Comparison of ENCODE assay signal across 25 cellular contexts in the genomic region with DNA sequence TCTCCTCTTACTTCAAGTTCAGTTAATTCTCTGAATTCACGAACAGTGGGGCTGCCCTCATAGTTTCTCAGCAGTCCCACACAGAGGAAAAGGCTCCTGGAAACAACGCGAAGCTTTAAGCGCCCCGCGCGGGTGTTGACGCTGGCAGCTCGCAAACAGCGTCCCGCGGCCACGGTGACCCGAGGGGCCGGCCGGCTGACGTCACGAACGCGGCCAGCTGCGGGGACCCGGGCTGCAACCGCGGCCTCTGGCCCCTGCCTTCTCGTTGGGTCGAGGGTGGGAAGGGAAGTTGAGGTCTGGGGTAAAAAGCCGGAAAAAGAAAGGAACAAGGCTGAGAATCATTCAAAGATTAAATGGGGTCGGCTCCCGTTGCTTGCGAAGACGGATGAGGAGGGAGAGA. TPM values are rescaled to one million over a fixed set of nuclear protein-coding genes. Genes with fewer than 3 reads are reported as not detected.
DNase-seq lines count a peak whose midpoint lies in the region; ATAC-seq and TF ChIP-seq lines count a peak whose summit lies in the region.
"Had no signal": no experiment of that assay in that cellular context is flagged by ENCODE, and none has a peak within 500 bp of the region (broad histone marks: within the 10 kb centered on the region; RNA-seq: fewer than 3 reads in every experiment).

No MANE protein-coding gene starts in this region.

- H3K9ac ChIP-seq in adipocyte (ENCODE audit: low read length) (no peak overlapping the region), neural cell (ENCODE audit: low read length) (no peak overlapping the region)

- H2AFZ ChIP-seq in GM23338 (peak overlapping the region; percentile 23; the same call in 1 of the 2 replicates), neural cell (ENCODE audit: low read depth, low read length) (no peak overlapping the region)

- POLR2A ChIA-PET in activated CD8-positive, alpha-beta T cell treated with anti-CD3 and anti-CD28 coated beads, Interleukin-2, amount 10 ng/mL, durations not matched to agents 7 days and 5 days (lab: Charles Lee) = no interaction called here

- H3K4me3 ChIP-seq in GM23338 = peak overlapping the region; percentile 69
- peak overlapping the region; percentile 49 for H3K4me3 ChIP-seq in adipocyte (ENCODE audit: low read length)
- peak overlapping the region in 3 of 4 donors; percentile 12 to 28 (median 21) for H3K4me3 ChIP-seq in esophagus muscularis mucosa
- peak overlapping the region; percentile 46 for H3K4me3 ChIP-seq in neural cell (ENCODE audit: low read length)
- H3K4me3 ChIP-seq: mucosa of descending colon, pancreas had no signal

- H3K27ac ChIP-seq in GM23338 (ENCODE audit: low read depth) = no peak overlapping the region
- no peak overlapping the region for H3K27ac ChIP-seq in esophagus muscularis mucosa (replicated peaks in 1 of 4)
- no peak overlapping the region for H3K27ac ChIP-seq in neural cell (ENCODE audit: low read length)
- H3K27ac ChIP-seq: breast epithelium, heart left ventricle, pancreas had no signal

- H3K4me3 Mint-ChIP-seq in GM23338 = peak overlapping the region; percentile 77
- no peak overlapping the region for H3K4me3 Mint-ChIP-seq in activated CD8-positive, alpha-beta T cell treated with anti-CD3 and anti-CD28 coated beads, Interleukin-2, amount 10 ng/mL, durations not matched to agents 7 days and 5 days
- H3K4me3 Mint-ChIP-seq: activated naive CD8-positive, alpha-beta T cell treated with anti-CD3 and anti-CD28 coated beads for 36 hours; CD4-positive, alpha-beta T cell had no signal

- H3F3A ChIP-seq in GM23338 (replicated peaks; ENCODE audit: low read depth) (peaks cover 11% of the 10 kb centered on the region; the same call in 1 of the 2 replicates), neural cell (ENCODE audit: insufficient read depth, low read length, poor library complexity, severe bottlenecking) (peaks cover 7% of the 10 kb centered on the region)

- no peak overlapping the region for H3K27ac Mint-ChIP-seq in GM23338
- H3K27ac Mint-ChIP-seq in activated CD8-positive, alpha-beta T cell treated with anti-CD3 and anti-CD28 coated beads, Interleukin-2, amount 10 ng/mL, durations not matched to agents 7 days and 5 days = no peak overlapping the region
- H3K27ac Mint-ChIP-seq: activated naive CD8-positive, alpha-beta T cell treated with anti-CD3 and anti-CD28 coated beads for 36 hours; CD4-positive, alpha-beta T cell had no signal

- intact Hi-C loops in esophagus muscularis mucosa (cut with DNase I) = no loop called here

- no peak for TF ChIP-seq RAD21 in neural cell (conservative IDR thresholded peaks at IDR 0.05)

- H3K9me2 ChIP-seq in GM23338 (ENCODE audit: insufficient read depth) (no peaks in the 10 kb centered on the region), neural cell (ENCODE audit: insufficient read depth, low read length) (no peaks in the 10 kb centered on the region)

- ATAC-seq in GM23338 = no peak
- ATAC-seq in activated CD8-positive, alpha-beta T cell treated with anti-CD3 and anti-CD28 coated beads, Interleukin-2, amount 10 ng/mL, durations not matched to agents 7 days and 5 days = no peak
- ATAC-seq: HCT116, heart left ventricle, mucosa of descending colon had no signal

- no peaks in the 10 kb centered on the region for H3K36me3 Mint-ChIP-seq in GM23338 (ENCODE audit: low read depth)
- peaks cover 9% of the 10 kb centered on the region for H3K36me3 Mint-ChIP-seq in activated CD8-positive, alpha-beta T cell treated with anti-CD3 and anti-CD28 coated beads, Interleukin-2, amount 10 ng/mL, durations not matched to agents 7 days and 5 days (ENCODE audit: low read depth)
- H3K36me3 Mint-ChIP-seq: activated naive CD8-positive, alpha-beta T cell treated with anti-CD3 and anti-CD28 coated beads for 36 hours had no signal

- H3K79me2 ChIP-seq in GM23338 (replicated peaks; ENCODE audit: insufficient read depth) (no peaks in the 10 kb centered on the region), neural cell (replicated peaks; ENCODE audit: insufficient read depth, low read length) (peaks cover 92% of the 10 kb centered on the region)

- H3K27me3 ChIP-seq in GM23338 (ENCODE audit: insufficient read depth) (peaks cover 100% of the 10 kb centered on the region), adipocyte (replicated peaks; ENCODE audit: control insufficient read depth, insufficient read depth, low read length) (peaks cover 97% of the 10 kb centered on the region), esophagus muscularis mucosa (peaks cover 9 to 100% (median 97%) of the 10 kb centered on the region in 4 donors), neural cell (ENCODE audit: insufficient read depth, low read depth, low read length) (peaks cover 99% of the 10 kb centered on the region)

- DNase-seq in GM23338 (ENCODE audit: low spot score) (peak; percentile 48), adipocyte (ENCODE audit: low read depth) (no peak), esophagus muscularis mucosa (ENCODE audit: extremely low spot score) (no peak), NCI-H2196 treated with DMSO at 0.1 percent for 48 hours (lab: John Stamatoyannopoulos, UW; ENCODE audit: unreplicated experiment) (no peak), NAMALWA (ENCODE audit: low spot score) (no peak)
- DNase-seq in activated CD8-positive, alpha-beta memory T cell treated with anti-CD3 and anti-CD28 coated beads, Interleukin-2, amount 50 U/mL, for 48 hours = no peak
- DNase-seq in activated CD8-positive, alpha-beta T cell treated with anti-CD3 and anti-CD28 coated beads, Interleukin-2, amount 10 ng/mL, durations not matched to agents 7 days and 5 days = no peak
- DNase-seq: activated CD4-positive, CD25-positive, alpha-beta regulatory T cell; activated naive CD8-positive, alpha-beta T cell treated with anti-CD3 and anti-CD28 coated beads for 36 hours; CD4-positive, alpha-beta T cell; Karpas-422; NCI-H526 treated with DMSO at 0.1 percent for 48 hours; SHP77 treated with DMSO at 0.1 percent for 48 hours; small intestine; stimulated activated CD4-positive, alpha-beta T cell treated with anti-CD3 and anti-CD28 coated beads, Interleukin-4, amount 100 ng/mL, for 4 hours; T-helper 2 cell had no signal

- TF ChIP-seq CTCF in GM23338 (conservative IDR thresholded peaks at IDR 0.05; ENCODE audit: low read depth in 2 of 2) (no peak), esophagus muscularis mucosa (IDR thresholded peaks at IDR 0.05) (no peak), neural cell (IDR thresholded peaks at IDR 0.05; ENCODE audit: poor library complexity, severe bottlenecking) (no peak)

- TF ChIP-seq EP300 in esophagus muscularis mucosa (IDR thresholded peaks at IDR 0.05) = no peak
- TF ChIP-seq EP300 in neural cell (conservative IDR thresholded peaks at IDR 0.05; ENCODE audit: poor library complexity, severe bottlenecking) = no peak

- no peaks in the 10 kb centered on the region for H3K9me3 Mint-ChIP-seq in GM23338
- no peaks in the 10 kb centered on the region for H3K9me3 Mint-ChIP-seq in activated CD8-positive, alpha-beta T cell treated with anti-CD3 and anti-CD28 coated beads, Interleukin-2, amount 10 ng/mL, durations not matched to agents 7 days and 5 days (ENCODE audit: insufficient read depth)
- H3K9me3 Mint-ChIP-seq: activated naive CD8-positive, alpha-beta T cell treated with anti-CD3 and anti-CD28 coated beads for 36 hours; CD4-positive, alpha-beta T cell had no signal

- H3K4me1 ChIP-seq in GM23338 (ENCODE audit: insufficient read depth) (peaks cover 74% of the 10 kb centered on the region), adipocyte (ENCODE audit: control insufficient read depth, insufficient read depth, low read length) (peaks cover 9% of the 10 kb centered on the region), esophagus muscularis mucosa (peaks cover 19 to 49% (median 45%) of the 10 kb centered on the region in 4 donors)
- H3K4me1 ChIP-seq: breast epithelium had no signal

- WGBS in esophagus muscularis mucosa = 7% methylated on average over 31 of the region's 31 CpGs

- no peak for TF ChIP-seq POLR2A in esophagus muscularis mucosa (IDR thresholded peaks at IDR 0.05; ENCODE audit: low read depth)

- peak overlapping the region; percentile 95 for H3K4me2 ChIP-seq in GM23338
- no peak overlapping the region for H3K4me2 ChIP-seq in neural cell (ENCODE audit: low read length)

- no peaks in the 10 kb centered on the region for H4K20me1 ChIP-seq in GM23338 (replicated peaks; ENCODE audit: insufficient read depth)
- no peaks in the 10 kb centered on the region for H4K20me1 ChIP-seq in neural cell (ENCODE audit: insufficient read depth)

- CTCF ChIA-PET in activated CD8-positive, alpha-beta T cell treated with anti-CD3 and anti-CD28 coated beads, Interleukin-2, amount 10 ng/mL, durations not matched to agents 7 days and 5 days (lab: Charles Lee) = no interaction called here

- peaks cover 55% of the 10 kb centered on the region for H3K4me1 Mint-ChIP-seq in GM23338
- H3K4me1 Mint-ChIP-seq in activated CD8-positive, alpha-beta T cell treated with anti-CD3 and anti-CD28 coated beads, Interleukin-2, amount 10 ng/mL, durations not matched to agents 7 days and 5 days (ENCODE audit: low read depth) = no peaks in the 10 kb centered on the region

- H3K9me3 ChIP-seq in adipocyte (ENCODE audit: control insufficient read depth, low read length) (no peaks in the 10 kb centered on the region), esophagus muscularis mucosa (no peaks in the 10 kb centered on the region), neural cell (ENCODE audit: low read length) (peaks cover 4% of the 10 kb centered on the region)
- H3K9me3 ChIP-seq: breast epithelium, heart left ventricle, mucosa of descending colon, pancreas had no signal

- no peaks in the 10 kb centered on the region for H3K36me3 ChIP-seq in GM23338 (ENCODE audit: insufficient read depth)
- H3K36me3 ChIP-seq in adipocyte (ENCODE audit: control insufficient read depth, insufficient read depth, low read length, severe bottlenecking) = no peaks in the 10 kb centered on the region
- H3K36me3 ChIP-seq in esophagus muscularis mucosa = no peaks in the 10 kb centered on the region
- H3K36me3 ChIP-seq in neural cell (ENCODE audit: insufficient read depth, low read length) = no peaks in the 10 kb centered on the region
- H3K36me3 ChIP-seq: breast epithelium, heart left ventricle, pancreas had no signal

- peaks cover 85% of the 10 kb centered on the region for H3K27me3 Mint-ChIP-seq in GM23338 (ENCODE audit: insufficient read depth, low read depth, poor library complexity)
- peaks cover 72% of the 10 kb centered on the region for H3K27me3 Mint-ChIP-seq in activated CD8-positive, alpha-beta T cell treated with anti-CD3 and anti-CD28 coated beads, Interleukin-2, amount 10 ng/mL, durations not matched to agents 7 days and 5 days (ENCODE audit: low read depth)

TF ChIP-seq in GM23338, 12 proteins besides CTCF, POLR2A, EP300 and RAD21 (continues in another document):
- TF ChIP-seq JUNB (IDR thresholded peaks at IDR 0.05; ENCODE audit: unreplicated experiment) = no peak

TF ChIP-seq in neural cell, 6 proteins besides CTCF, POLR2A, EP300 and RAD21 (continues in another document):
- TF ChIP-seq SMC3 (conservative IDR thresholded peaks at IDR 0.05; ENCODE audit: poor library complexity) = no peak

RNA-seq across cellular contexts. Expression of a gene that starts 7.2 kb away (rescaled TPM):
- total RNA-seq in GM23338 (2014; rRNA removed; shearing (Covaris generic)) = 1.7 and 2.3 TPM in 2 replicates
- 0.87 and 1.0 TPM in 2 replicates for polyA plus RNA-seq in GM23338 (2016; fragmentation: Nextera tagmentation; extraction: Ambion mirVana)
- total RNA-seq in esophagus muscularis mucosa = not detected
- 0.78 and 1.1 TPM in 2 replicates for polyA plus RNA-seq in neural cell
- polyA minus RNA-seq in neural cell = 1.3 and 2.9 TPM in 2 replicates
- not detected for total RNA-seq in activated CD8-positive, alpha-beta T cell treated with anti-CD3 and anti-CD28 coated beads, Interleukin-2, amount 10 ng/mL, durations not matched to agents 7 days and 5 days
- total RNA-seq: activated naive CD8-positive, alpha-beta T cell treated with anti-CD3 and anti-CD28 coated beads for 36 hours; breast epithelium; CD4-positive, alpha-beta T cell; fibroblast of lung; mucosa of descending colon; OCI-LY7; pancreas; subcutaneous adipose tissue had no signal
- polyA plus RNA-seq: fibroblast of lung, heart left ventricle, pancreas, small intestine had no signal
